In genomic region chr2:142259356-142259755, GRCh38 we compare ENCODE assay signal across 26 cellular contexts.
"Had no signal": no experiment of that assay in that cellular context is flagged by ENCODE, and none has a peak within 500 bp of the region (broad histone marks: within the 10 kb centered on the region; RNA-seq: fewer than 3 reads in every experiment).

No MANE protein-coding gene starts in this region.

- H3K4me1 ChIP-seq: colonic mucosa, esophagus squamous epithelium, gastrocnemius medialis, heart right ventricle, left lung, lower lobe of right lung had no signal

- H3K27ac ChIP-seq: colonic mucosa, epithelial cell of prostate, esophagus squamous epithelium, gastrocnemius medialis, heart right ventricle, left lung, lower lobe of right lung had no signal

- ATAC-seq: effector memory CD8-positive, alpha-beta T cell; esophagus mucosa; gastrocnemius medialis; heart right ventricle; left cardiac atrium; left lung; left ventricle myocardium superior; mucosa of descending colon had no signal

- FAIRE-seq: endometrium, islet of Langerhans, keratinocyte had no signal

- H3K9me3 ChIP-seq: colonic mucosa, gastrocnemius medialis, lower lobe of right lung, mucosa of descending colon had no signal

- DNase-seq: colonic mucosa; cortex of kidney; effector CD8-positive, alpha-beta T cell; effector memory CD8-positive, alpha-beta T cell; endodermal cell; erythroblast; esophagus squamous epithelium; foreskin fibroblast; foreskin melanocyte; gastrocnemius medialis; glutamatergic neuron; head of caudate nucleus; heart right ventricle; hippocampal formation; left cardiac atrium; left ventricle myocardium superior; lower lobe of right lung; mesenchymal stem cell; mucosa of descending colon; naive B cell had no signal

- H3K36me3 ChIP-seq: colonic mucosa, esophagus squamous epithelium, gastrocnemius medialis, heart right ventricle, left lung, lower lobe of right lung had no signal

- H3K4me3 ChIP-seq: colonic mucosa, esophagus squamous epithelium, gastrocnemius medialis, heart right ventricle, left lung, lower lobe of right lung, mucosa of descending colon had no signal

- H3K27me3 ChIP-seq: colonic mucosa, esophagus squamous epithelium, gastrocnemius medialis, heart right ventricle, left lung had no signal
